8 cellular contexts compared by ENCODE assay signal in genomic region chr16:30698816-30699614, GRCh38. TPM values are rescaled to one million over a fixed set of nuclear protein-coding genes. Genes with fewer than 3 reads are reported as not detected.
A peak's percentile ranks its signal among the peaks of the same experiment; 100 is the strongest.
DNase-seq lines count a peak whose midpoint lies in the region; ATAC-seq and TF ChIP-seq lines count a peak whose summit lies in the region.

SRCAP (plus strand) TSS chr16:30699171; CDS start chr16:30700825, 1,654 bp downstream.

- H3K27me3 Mint-ChIP-seq in HFFc6 (ENCODE audit: insufficient read depth) (peaks cover 2% of the 10 kb centered on the region), osteocyte (ENCODE audit: unreplicated experiment) (no peaks in the 10 kb centered on the region)
- H3K27me3 Mint-ChIP-seq in activated naive CD8-positive, alpha-beta T cell treated with anti-CD3 and anti-CD28 coated beads, Interleukin-2, amount 10 ng/mL, durations not matched to agents 7 days and 5 days, result no peaks in the 10 kb centered on the region

- DNase-seq in HFFc6, result peak; percentile 48
- DNase-seq in NB4 (ENCODE audit: low read depth), result peak; percentile 89
- DNase-seq in SW 1271 (lab: John Stamatoyannopoulos, UW), result peak; percentile 54 to 78
- DNase-seq in activated naive CD8-positive, alpha-beta T cell treated with anti-CD3 and anti-CD28 coated beads, Interleukin-2, amount 10 ng/mL, durations not matched to agents 7 days and 5 days, result peak; percentile 93
- peak; percentile 62 to 92 (median 82) for DNase-seq in head of caudate nucleus
- DNase-seq in osteocyte (ENCODE audit: extremely low spot score, unreplicated experiment), result peak; percentile 92
- peak; percentile 95 for DNase-seq in testis

- WGBS in testis, 2 donors, result 1% methylated on average over 13 to 48 of the region's 57 CpGs

- H3K27me3 ChIP-seq in testis, result no peaks in the 10 kb centered on the region

- no peaks in the 10 kb centered on the region for H3K36me3 ChIP-seq in testis (ENCODE audit: low read depth, missing control alignments)

- peak within 1 kb of the TSS; percentile 99 for H3K27ac ChIP-seq in testis

- peaks cover 34% of the 10 kb centered on the region for H3K4me1 Mint-ChIP-seq in HFFc6 (ENCODE audit: low read depth)
- H3K4me1 Mint-ChIP-seq in activated naive CD8-positive, alpha-beta T cell treated with anti-CD3 and anti-CD28 coated beads, Interleukin-2, amount 10 ng/mL, durations not matched to agents 7 days and 5 days, result peaks cover 30% of the 10 kb centered on the region
- H3K4me1 Mint-ChIP-seq in osteocyte (ENCODE audit: unreplicated experiment), result peaks cover 23% of the 10 kb centered on the region

- peaks cover 14% of the 10 kb centered on the region for H3K36me3 Mint-ChIP-seq in HFFc6 (ENCODE audit: low read depth)
- peaks cover 16% of the 10 kb centered on the region for H3K36me3 Mint-ChIP-seq in activated naive CD8-positive, alpha-beta T cell treated with anti-CD3 and anti-CD28 coated beads, Interleukin-2, amount 10 ng/mL, durations not matched to agents 7 days and 5 days
- peaks cover 14% of the 10 kb centered on the region for H3K36me3 Mint-ChIP-seq in osteocyte (ENCODE audit: unreplicated experiment)

- H3K4me3 ChIP-seq in GM08714 (ENCODE audit: low read length) (peak within 1 kb of the TSS; percentile 74), NB4 (ENCODE audit: low read depth, low read length) (peak within 1 kb of the TSS; percentile 92), testis (peak within 1 kb of the TSS; percentile 87 to 100)

- intact Hi-C loops in head of caudate nucleus (cut with DNase I), result loop anchor here (1.0 to 5.0 kb wide), 3 partner anchors 41 to 622 kb away; partner anchors contain the start of genes FBRS, PHKG2 and PPP4C
- intact Hi-C loops in testis (cut with DNase I; ENCODE audit: low total_unique reads), result no loop called here

- POLR2A ChIA-PET in activated naive CD8-positive, alpha-beta T cell treated with anti-CD3 and anti-CD28 coated beads, Interleukin-2, amount 10 ng/mL, durations not matched to agents 7 days and 5 days (lab: Charles Lee), result interaction anchor here (0.6 to 4.1 kb wide), 7 partner anchors 31 to 246 kb away, joined by 3 to 49 read pairs (median 6); partner anchors contain the start of genes FBRS, PHKG2 and PRR14

- no peaks in the 10 kb centered on the region for H3K9me3 ChIP-seq in testis

- peak within 1 kb of the TSS; percentile 97 for H3K4me3 Mint-ChIP-seq in HFFc6
- H3K4me3 Mint-ChIP-seq in activated naive CD8-positive, alpha-beta T cell treated with anti-CD3 and anti-CD28 coated beads, Interleukin-2, amount 10 ng/mL, durations not matched to agents 7 days and 5 days, result peak within 1 kb of the TSS; percentile 100
- H3K4me3 Mint-ChIP-seq in osteocyte (ENCODE audit: unreplicated experiment), result peak within 1 kb of the TSS; percentile 99

- H3K9me3 Mint-ChIP-seq in HFFc6, result no peaks in the 10 kb centered on the region
- H3K9me3 Mint-ChIP-seq in activated naive CD8-positive, alpha-beta T cell treated with anti-CD3 and anti-CD28 coated beads, Interleukin-2, amount 10 ng/mL, durations not matched to agents 7 days and 5 days, result no peaks in the 10 kb centered on the region
- H3K9me3 Mint-ChIP-seq in osteocyte (ENCODE audit: unreplicated experiment), result no peaks in the 10 kb centered on the region

- TF ChIP-seq CTCF in HFFc6 (IDR thresholded peaks at IDR 0.05) (no peak), NB4 (IDR thresholded peaks at IDR 0.05; ENCODE audit: low read depth, low read length) (no peak), osteocyte (IDR thresholded peaks at IDR 0.05) (no peak), testis (IDR thresholded peaks at IDR 0.05) (no peak)

- peaks cover 17% of the 10 kb centered on the region for H3K4me1 ChIP-seq in testis

- ATAC-seq in activated naive CD8-positive, alpha-beta T cell treated with anti-CD3 and anti-CD28 coated beads, Interleukin-2, amount 10 ng/mL, durations not matched to agents 7 days and 5 days (ENCODE audit: low read depth), result peak; percentile 25

- TF ChIP-seq POLR2A in NB4 (IDR thresholded peaks at IDR 0.05; ENCODE audit: extremely low read depth, insufficient read length), result peak; percentile 62
- no peak for TF ChIP-seq POLR2A in testis (IDR thresholded peaks at IDR 0.05)

- H3K27ac Mint-ChIP-seq in HFFc6 (peak within 1 kb of the TSS; percentile 100), osteocyte (ENCODE audit: unreplicated experiment) (peak within 1 kb of the TSS; percentile 100)
- H3K27ac Mint-ChIP-seq in activated naive CD8-positive, alpha-beta T cell treated with anti-CD3 and anti-CD28 coated beads, Interleukin-2, amount 10 ng/mL, durations not matched to agents 7 days and 5 days, result peak within 1 kb of the TSS; percentile 99

RNA-seq across cellular contexts. Expression of gene SRCAP, which starts in this region (rescaled TPM):
- total RNA-seq in HFFc6 (2021; fragmentation: NEBNext Ultra II Directional; extraction: Animal tissue kit (Norgen Biotek cat#: 25700)), result 10 to 100 TPM; 43.4 to 48.1 (median 45.9) TPM
- 10 to 100 TPM; 89.4 to 92.2 TPM for total RNA-seq in activated naive CD8-positive, alpha-beta T cell treated with anti-CD3 and anti-CD28 coated beads, Interleukin-2, amount 10 ng/mL, durations not matched to agents 7 days and 5 days
- total RNA-seq in osteocyte (69.2 and 73.5 TPM in 2 replicates), testis (10 to 100 TPM; 74.3 to 80.8 TPM)
- polyA plus RNA-seq in testis (ENCODE audit: insufficient read depth, low read depth, low replicate concordance), result 44.3 TPM

Comparison
In these comparisons a context has a peak if more than half of its experiments do, and no peak if none do; other contexts are left out.
1. Peak in every context shown above with its lines: DNase-seq, ATAC-seq, H3K4me3 ChIP-seq and H3K27ac ChIP-seq.